9 cellular contexts compared by ENCODE assay signal in the genomic region with DNA sequence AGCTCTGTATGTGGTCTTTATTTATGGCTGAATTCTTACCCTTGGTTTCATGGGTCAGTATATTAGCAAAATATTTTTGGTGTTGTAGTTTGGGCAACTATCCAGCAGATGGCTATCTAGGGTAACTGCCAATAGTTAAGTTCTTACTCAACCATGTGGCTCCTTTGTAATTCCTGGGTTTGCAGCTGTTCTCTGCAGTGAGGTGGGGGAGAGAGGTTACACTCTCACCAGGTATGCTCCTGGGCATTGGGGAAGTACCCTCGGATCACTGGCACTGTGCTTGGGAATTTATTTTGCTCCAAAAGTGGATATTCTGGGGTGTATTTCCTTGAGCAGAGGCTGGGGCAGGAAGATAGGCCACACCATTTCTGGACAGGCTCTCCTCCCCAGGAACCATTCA.
DNase-seq lines count a peak whose midpoint lies in the region; ATAC-seq, FAIRE-seq and TF ChIP-seq lines count a peak whose summit lies in the region.
"Had no signal": no experiment of that assay in that cellular context is flagged by ENCODE, and none has a peak within 500 bp of the region (broad histone marks: within the 10 kb centered on the region; RNA-seq: fewer than 3 reads in every experiment).

No MANE protein-coding gene starts in this region.

- H3K4me1 ChIP-seq in DND-41 (ENCODE audit: insufficient read depth, low read length), result no peaks in the 10 kb centered on the region

- no peak for ATAC-seq in DND-41 (ENCODE audit: insufficient read depth, low read depth)
- ATAC-seq in HG03045 (IDR thresholded peaks at IDR 0.05; ENCODE audit: unreplicated experiment), result peak; percentile 49
- ATAC-seq in GM19455 (IDR thresholded peaks at IDR 0.05; ENCODE audit: unreplicated experiment), result no peak

- H3K27me3 Mint-ChIP-seq in activated CD4-positive, alpha-beta T cell treated with anti-CD3 and anti-CD28 coated beads, Interleukin-2, amount 10 ng/mL, durations not matched to agents 24 days and 14 days, result no peaks in the 10 kb centered on the region

- FAIRE-seq in RCC 7860 (lab: Jason Lieb, UNC), result no peak

- H3K4me2 ChIP-seq in DND-41 (ENCODE audit: insufficient read depth, low read length), result no peak overlapping the region

- no peak overlapping the region for H3K27ac ChIP-seq in DND-41 (ENCODE audit: low read length)

- H2AFZ ChIP-seq in DND-41 (ENCODE audit: low read depth, low read length), result no peak overlapping the region

- H3K9me3 ChIP-seq in DND-41 (ENCODE audit: insufficient read depth, low read length, severe bottlenecking), result no peaks in the 10 kb centered on the region

- no peak overlapping the region for H3K27ac Mint-ChIP-seq in activated CD4-positive, alpha-beta T cell treated with anti-CD3 and anti-CD28 coated beads, Interleukin-2, amount 10 ng/mL, durations not matched to agents 24 days and 14 days
- H3K27ac Mint-ChIP-seq: activated T-helper 2 cell treated with anti-CD3 and anti-CD28 coated beads, Interferon-gamma antibody, Interleukin-2, Interleukin-4, amounts not matched to agents 10 μg/mL and 5 μg/mL and 100 μg/mL, durations not matched to agents 14 hours and 24 hours and 36 hours had no signal

- H3K4me1 Mint-ChIP-seq in activated CD4-positive, alpha-beta T cell treated with anti-CD3 and anti-CD28 coated beads, Interleukin-2, amount 10 ng/mL, durations not matched to agents 24 days and 14 days, result no peaks in the 10 kb centered on the region

- peak; percentile 41 for TF ChIP-seq CTCF in DND-41 (IDR thresholded peaks at IDR 0.05; ENCODE audit: borderline replicate concordance, extremely low read depth, low read length, poor library complexity, severe bottlenecking)

- no peaks in the 10 kb centered on the region for H3K27me3 ChIP-seq in DND-41 (ENCODE audit: insufficient read depth, low read length, poor library complexity)

- H3K36me3 Mint-ChIP-seq in activated CD4-positive, alpha-beta T cell treated with anti-CD3 and anti-CD28 coated beads, Interleukin-2, amount 10 ng/mL, durations not matched to agents 24 days and 14 days (ENCODE audit: low read depth), result no peaks in the 10 kb centered on the region

- H3K4me3 Mint-ChIP-seq in activated CD4-positive, alpha-beta T cell treated with anti-CD3 and anti-CD28 coated beads, Interleukin-2, amount 10 ng/mL, durations not matched to agents 24 days and 14 days, result no peak overlapping the region

- intact Hi-C loops in activated CD4-positive, alpha-beta T cell treated with anti-CD3 and anti-CD28 coated beads, Interleukin-2, amount 10 ng/mL, durations not matched to agents 24 days and 14 days (cut with micrococcal nuclease), result no loop called here

- H3K36me3 ChIP-seq in DND-41 (ENCODE audit: insufficient read depth, low read length), result no peaks in the 10 kb centered on the region

- no peak overlapping the region for H3K4me3 ChIP-seq in DND-41 (ENCODE audit: low read depth in 1 of 2, low read length in 2 of 2)

- no peaks in the 10 kb centered on the region for H4K20me1 ChIP-seq in DND-41 (ENCODE audit: insufficient read depth, low read length)

- DNase-seq in DND-41, result no peak
- peak; percentile 23 for DNase-seq in RCC 7860 (ENCODE audit: low spot score)
- peak; percentile 8 for DNase-seq in foreskin melanocyte
- DNase-seq in activated CD4-positive, alpha-beta T cell treated with anti-CD3 and anti-CD28 coated beads, Interleukin-2, amount 10 ng/mL, durations not matched to agents 24 days and 14 days, result no peak
- no peak for DNase-seq in activated naive CD4-positive, alpha-beta T cell treated with anti-CD3 and anti-CD28 coated beads, Interleukin-2, amount 50 U/mL, for 16 hours
- no peak for DNase-seq in NCI-H2081 treated with DMSO at 0.1 percent for 48 hours (lab: John Stamatoyannopoulos, UW)

- H3K9me3 Mint-ChIP-seq in activated CD4-positive, alpha-beta T cell treated with anti-CD3 and anti-CD28 coated beads, Interleukin-2, amount 10 ng/mL, durations not matched to agents 24 days and 14 days, result peaks cover under 1% of the 10 kb centered on the region

- no peak overlapping the region for H3K9ac ChIP-seq in DND-41 (ENCODE audit: low read depth, low read length)

- no peaks in the 10 kb centered on the region for H3K79me2 ChIP-seq in DND-41 (ENCODE audit: insufficient read depth, low read length)

Comparison
In these comparisons a context has a peak if more than half of its experiments do, and no peak if none do; other contexts are left out.
1. DNase-seq: peak in RCC 7860 (single experiment) and foreskin melanocyte (single experiment); none in DND-41 (single experiment), activated CD4-positive, alpha-beta T cell treated with anti-CD3 and anti-CD28 coated beads, Interleukin-2, amount 10 ng/mL, durations not matched to agents 24 days and 14 days (single experiment), activated naive CD4-positive, alpha-beta T cell treated with anti-CD3 and anti-CD28 coated beads, Interleukin-2, amount 50 U/mL, for 16 hours (single experiment) and NCI-H2081 treated with DMSO at 0.1 percent for 48 hours (single experiment).